ENCODE assay signal across 1 cellular context in genomic region chr2:120766758-120767351, GRCh38.
TF ChIP-seq lines count a peak whose summit lies in the region.

No MANE protein-coding gene starts in this region.

TF ChIP-seq in GM23338, 12 proteins besides CTCF, POLR2A, EP300 and RAD21 (continued from another document):
- no peak for TF ChIP-seq REST (IDR thresholded peaks at IDR 0.05; ENCODE audit: unreplicated experiment)
- TF ChIP-seq ZNF462 (CRISPR knock-in tag; IDR thresholded peaks at IDR 0.05): no peak
- no peak for TF ChIP-seq STAT1 (IDR thresholded peaks at IDR 0.05; ENCODE audit: unreplicated experiment)
- TF ChIP-seq EZH2 (IDR thresholded peaks at IDR 0.05; ENCODE audit: low read depth, unreplicated experiment): no peak
- TF ChIP-seq ETS1 (IDR thresholded peaks at IDR 0.05): no peak
- TF ChIP-seq CREB1 (CRISPR knock-in tag; IDR thresholded peaks at IDR 0.05; ENCODE audit: low read depth): no peak
- no peak for TF ChIP-seq NANOG (IDR thresholded peaks at IDR 0.05; ENCODE audit: borderline replicate concordance)
